1 cellular context compared by ENCODE assay signal in the genomic region with DNA sequence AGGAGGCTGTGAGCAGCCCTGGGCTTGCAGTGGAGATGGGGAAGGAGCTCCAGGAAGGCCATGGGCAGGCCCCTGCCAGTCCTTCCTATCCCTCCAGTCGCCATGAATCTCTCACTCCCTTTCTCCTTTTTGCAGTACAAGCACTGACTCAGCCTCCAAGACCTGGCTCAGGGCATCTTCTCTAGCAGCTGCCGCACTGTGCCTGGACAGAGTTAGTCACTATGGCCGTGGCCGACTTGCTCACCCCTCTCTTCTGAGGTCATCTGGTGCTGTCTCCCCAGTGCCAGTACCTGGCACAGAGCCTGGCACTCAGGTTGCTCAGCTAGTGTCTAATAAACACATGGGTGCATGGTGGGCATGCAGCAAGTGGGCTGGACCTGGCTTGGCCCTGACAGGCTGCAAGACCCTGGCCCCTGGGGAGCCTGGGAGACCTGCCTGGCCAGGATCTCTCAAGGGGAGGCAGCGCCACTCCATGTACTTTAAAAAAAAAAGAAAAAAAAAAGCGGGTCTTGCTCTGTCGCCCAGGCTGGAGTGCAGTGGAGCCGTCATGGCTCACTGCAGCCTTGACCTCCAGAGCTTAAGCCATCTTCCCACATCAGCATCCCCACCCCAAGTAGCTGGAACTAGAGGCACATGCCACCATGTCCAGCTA.
TF ChIP-seq lines count a peak whose summit lies in the region.

No MANE protein-coding gene starts in this region.

TF ChIP-seq in IMR-90, 13 proteins besides CTCF, POLR2A, EP300 and RAD21:
- TF ChIP-seq RCOR1 (IDR thresholded peaks at IDR 0.05; ENCODE audit: insufficient replicate concordance, low read length) (no peak), BHLHE40 (IDR thresholded peaks at IDR 0.05; ENCODE audit: low read depth, low read length) (no peak), CHD1 (IDR thresholded peaks at IDR 0.05; ENCODE audit: low read depth, low read length) (no peak), NFE2L2 (IDR thresholded peaks at IDR 0.05; ENCODE audit: low read depth, low read length) (no peak), SMC3 (IDR thresholded peaks at IDR 0.05; ENCODE audit: low read depth, low read length) (no peak), MAFK (IDR thresholded peaks at IDR 0.05; ENCODE audit: low read depth, low read length) (no peak), CEBPB (IDR thresholded peaks at IDR 0.05; ENCODE audit: low read depth, low read length) (no peak), MAZ (IDR thresholded peaks at IDR 0.05; ENCODE audit: borderline replicate concordance, low read depth, low read length) (no peak), FOS (IDR thresholded peaks at IDR 0.05; ENCODE audit: low read depth, low read length) (no peak), RFX5 (IDR thresholded peaks at IDR 0.05; ENCODE audit: low read depth, low read length) (no peak), MXI1 (IDR thresholded peaks at IDR 0.05; ENCODE audit: borderline replicate concordance, low read depth, low read length) (no peak)
- TF ChIP-seq, protein P1, sequence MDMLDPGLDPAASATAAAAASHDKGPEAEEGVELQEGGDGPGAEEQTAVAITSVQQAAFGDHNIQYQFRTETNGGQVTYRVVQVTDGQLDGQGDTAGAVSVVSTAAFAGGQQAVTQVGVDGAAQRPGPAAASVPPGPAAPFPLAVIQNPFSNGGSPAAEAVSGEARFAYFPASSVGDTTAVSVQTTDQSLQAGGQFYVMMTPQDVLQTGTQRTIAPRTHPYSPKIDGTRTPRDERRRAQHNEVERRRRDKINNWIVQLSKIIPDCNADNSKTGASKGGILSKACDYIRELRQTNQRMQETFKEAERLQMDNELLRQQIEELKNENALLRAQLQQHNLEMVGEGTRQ (IDR thresholded peaks at IDR 0.05; ENCODE audit: low read depth, low read length): no peak
- TF ChIP-seq, protein P2, sequence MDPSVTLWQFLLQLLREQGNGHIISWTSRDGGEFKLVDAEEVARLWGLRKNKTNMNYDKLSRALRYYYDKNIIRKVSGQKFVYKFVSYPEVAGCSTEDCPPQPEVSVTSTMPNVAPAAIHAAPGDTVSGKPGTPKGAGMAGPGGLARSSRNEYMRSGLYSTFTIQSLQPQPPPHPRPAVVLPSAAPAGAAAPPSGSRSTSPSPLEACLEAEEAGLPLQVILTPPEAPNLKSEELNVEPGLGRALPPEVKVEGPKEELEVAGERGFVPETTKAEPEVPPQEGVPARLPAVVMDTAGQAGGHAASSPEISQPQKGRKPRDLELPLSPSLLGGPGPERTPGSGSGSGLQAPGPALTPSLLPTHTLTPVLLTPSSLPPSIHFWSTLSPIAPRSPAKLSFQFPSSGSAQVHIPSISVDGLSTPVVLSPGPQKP (IDR thresholded peaks at IDR 0.05; ENCODE audit: borderline replicate concordance, low read depth, low read length): no peak
